Comparison of ENCODE assay signal across 33 cellular contexts in genomic region chr1:2483026-2483425, GRCh38. TPM values are rescaled to one million over a fixed set of nuclear protein-coding genes. Genes with fewer than 3 reads are reported as not detected.
"Had no signal": no experiment of that assay in that cellular context is flagged by ENCODE, and none has a peak within 500 bp of the region (broad histone marks: within the 10 kb centered on the region; RNA-seq: fewer than 3 reads in every experiment).

No MANE protein-coding gene starts in this region.

- H3K9me3 ChIP-seq: colonic mucosa, neutrophil, right atrium auricular region, suprapubic skin, vagina had no signal

- H3K9ac ChIP-seq: parathyroid adenoma had no signal

- H2AFZ ChIP-seq: hepatocyte, parathyroid adenoma had no signal

- H3K4me3 Mint-ChIP-seq: dendritic cell treated with granulocyte-macrophage colony-stimulating factor and Interleukin-4, amounts not matched to agents 40 ng/mL and 50 ng/mL, for 4 days; endodermal cell; naive thymus-derived CD4-positive, alpha-beta T cell; stimulated activated naive CD8-positive, alpha-beta T cell treated with anti-CD3 and anti-CD28 coated beads, Interleukin-15, amount 100 ng/mL, for 72 hours had no signal

- H3K27ac ChIP-seq: colonic mucosa, epithelial cell of prostate, esophagus muscularis mucosa, foreskin keratinocyte, gastroesophageal sphincter, heart left ventricle, hepatocyte, left lung, neutrophil, parathyroid adenoma, right atrium auricular region, suprapubic skin, vagina had no signal

- H3K4me2 ChIP-seq: hepatocyte, smooth muscle cell had no signal

- DNase-seq: colonic mucosa; effector CD8-positive, alpha-beta T cell; endodermal cell; foreskin keratinocyte; heart left ventricle; left cardiac atrium; left lung; mesendoderm; midbrain; naive thymus-derived CD4-positive, alpha-beta T cell; stimulated activated CD4-positive, alpha-beta T cell treated with anti-CD3 and anti-CD28 coated beads, Interleukin-12 subunit alpha, Interleukin-12 subunit beta, amount 100 ng/mL, for 4 hours; stimulated activated CD4-positive, alpha-beta T cell treated with anti-CD3 and anti-CD28 coated beads, Interleukin-1b, Interleukin-23, amount 100 ng/mL, for 48 hours; stimulated activated CD4-positive, alpha-beta T cell treated with anti-CD3 and anti-CD28 coated beads, Interleukin-4, amount 100 ng/mL, for 1 hour; stimulated activated CD8-positive, alpha-beta memory T cell treated with anti-CD3 and anti-CD28 coated beads, Interleukin-4, amount 100 ng/mL, for 48 hours; stimulated activated naive CD4-positive, alpha-beta T cell; stimulated activated naive CD8-positive, alpha-beta T cell treated with anti-CD3 and anti-CD28 coated beads, Interleukin-15, amount 100 ng/mL, for 72 hours; trophoblast cell had no signal

- H3K4me1 ChIP-seq: esophagus muscularis mucosa, foreskin keratinocyte, gastroesophageal sphincter, heart left ventricle, left lung, right atrium auricular region had no signal

- H3K36me3 ChIP-seq: colonic mucosa, esophagus muscularis mucosa, gastroesophageal sphincter, heart left ventricle, left lung, neutrophil, right atrium auricular region, vagina had no signal

- ATAC-seq: gastroesophageal sphincter; left cardiac atrium; left lung; naive thymus-derived CD4-positive, alpha-beta T cell; sciatic nerve had no signal

- H3K27me3 ChIP-seq: colonic mucosa, foreskin keratinocyte, hepatocyte, neutrophil, right atrium auricular region, suprapubic skin, vagina had no signal

- H3K27ac Mint-ChIP-seq: dendritic cell treated with granulocyte-macrophage colony-stimulating factor and Interleukin-4, amounts not matched to agents 40 ng/mL and 50 ng/mL, for 4 days; endodermal cell; naive thymus-derived CD4-positive, alpha-beta T cell; progenitor cell of endocrine pancreas; stimulated activated naive CD8-positive, alpha-beta T cell treated with anti-CD3 and anti-CD28 coated beads, Interleukin-15, amount 100 ng/mL, for 72 hours had no signal

- H3K9me3 Mint-ChIP-seq: endodermal cell had no signal

- H3K27me3 Mint-ChIP-seq: dendritic cell treated with granulocyte-macrophage colony-stimulating factor and Interleukin-4, amounts not matched to agents 40 ng/mL and 50 ng/mL, for 4 days; naive thymus-derived CD4-positive, alpha-beta T cell; stimulated activated naive CD8-positive, alpha-beta T cell treated with anti-CD3 and anti-CD28 coated beads, Interleukin-15, amount 100 ng/mL, for 72 hours had no signal

- H3K4me3 ChIP-seq: colonic mucosa, esophagus muscularis mucosa, gastroesophageal sphincter, heart left ventricle, hepatocyte, left lung, right atrium auricular region, smooth muscle cell, suprapubic skin, vagina had no signal

- H3K4me1 Mint-ChIP-seq: endodermal cell; stimulated activated naive CD8-positive, alpha-beta T cell treated with anti-CD3 and anti-CD28 coated beads, Interleukin-15, amount 100 ng/mL, for 72 hours had no signal

RNA-seq across cellular contexts. Expression of gene PLCH2, which starts 6.9 kb away (rescaled TPM):
- total RNA-seq: progenitor cell of endocrine pancreas had no signal

RNA-seq across cellular contexts. Expression of gene HES5, which starts 47.0 kb away (rescaled TPM):
- total RNA-seq: endodermal cell; fibroblast of lung; gastroesophageal sphincter; hepatocyte; lung microvascular endothelial cell; naive thymus-derived CD4-positive, alpha-beta T cell; omental fat pad; right atrium auricular region; vagina had no signal
- polyA plus RNA-seq: fibroblast of lung; naive thymus-derived CD4-positive, alpha-beta T cell had no signal
